Comparison of ENCODE assay signal across 2 cellular contexts in the genomic region with DNA sequence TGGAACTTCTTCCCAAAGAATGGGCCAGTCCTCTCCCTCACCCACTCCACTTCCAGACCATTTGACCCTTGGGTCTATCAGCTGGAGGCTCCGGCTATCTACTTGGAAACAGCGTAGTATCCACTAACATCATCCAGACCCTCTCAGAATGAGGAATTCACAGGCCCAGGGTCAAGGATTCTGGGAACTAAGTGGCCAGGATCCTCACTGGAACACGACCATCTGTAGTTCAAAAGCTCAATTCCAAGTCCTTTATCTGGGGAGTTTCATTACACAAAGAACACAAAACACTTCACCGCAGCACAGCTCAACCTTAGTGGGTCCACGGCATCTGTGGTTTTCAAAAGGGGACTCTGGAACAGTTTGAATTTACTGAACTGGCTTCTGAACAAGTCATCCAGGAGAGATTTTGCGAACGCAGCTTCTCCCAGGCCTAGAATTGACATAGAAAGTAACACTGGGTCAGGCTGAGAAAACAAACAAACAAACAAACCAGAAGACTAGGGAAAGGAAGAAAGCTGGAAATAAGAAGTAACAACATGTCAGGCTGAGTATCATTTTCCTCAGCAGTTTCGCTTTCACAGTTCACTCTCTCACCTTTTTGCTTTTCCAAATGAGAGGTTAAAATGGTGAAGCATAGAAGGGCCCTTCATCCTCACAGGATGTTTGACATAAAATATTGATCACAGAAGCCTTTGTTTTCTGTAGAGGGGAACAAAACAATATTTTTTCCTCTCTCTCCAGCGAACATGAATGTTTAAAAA.
TF ChIP-seq lines count a peak whose summit lies in the region.

No MANE protein-coding gene starts in this region.

TF ChIP-seq in A549, 52 proteins besides CTCF, POLR2A, EP300 and RAD21:
- TF ChIP-seq CHD4 (IDR thresholded peaks at IDR 0.05; ENCODE audit: borderline replicate concordance) (no peak), RFX5 (IDR thresholded peaks at IDR 0.05) (no peak), HEYL (CRISPR knock-in tag; IDR thresholded peaks at IDR 0.05) (no peak)

TF ChIP-seq in GM23338, 12 proteins besides CTCF, POLR2A, EP300 and RAD21:
- TF ChIP-seq, protein P1, sequence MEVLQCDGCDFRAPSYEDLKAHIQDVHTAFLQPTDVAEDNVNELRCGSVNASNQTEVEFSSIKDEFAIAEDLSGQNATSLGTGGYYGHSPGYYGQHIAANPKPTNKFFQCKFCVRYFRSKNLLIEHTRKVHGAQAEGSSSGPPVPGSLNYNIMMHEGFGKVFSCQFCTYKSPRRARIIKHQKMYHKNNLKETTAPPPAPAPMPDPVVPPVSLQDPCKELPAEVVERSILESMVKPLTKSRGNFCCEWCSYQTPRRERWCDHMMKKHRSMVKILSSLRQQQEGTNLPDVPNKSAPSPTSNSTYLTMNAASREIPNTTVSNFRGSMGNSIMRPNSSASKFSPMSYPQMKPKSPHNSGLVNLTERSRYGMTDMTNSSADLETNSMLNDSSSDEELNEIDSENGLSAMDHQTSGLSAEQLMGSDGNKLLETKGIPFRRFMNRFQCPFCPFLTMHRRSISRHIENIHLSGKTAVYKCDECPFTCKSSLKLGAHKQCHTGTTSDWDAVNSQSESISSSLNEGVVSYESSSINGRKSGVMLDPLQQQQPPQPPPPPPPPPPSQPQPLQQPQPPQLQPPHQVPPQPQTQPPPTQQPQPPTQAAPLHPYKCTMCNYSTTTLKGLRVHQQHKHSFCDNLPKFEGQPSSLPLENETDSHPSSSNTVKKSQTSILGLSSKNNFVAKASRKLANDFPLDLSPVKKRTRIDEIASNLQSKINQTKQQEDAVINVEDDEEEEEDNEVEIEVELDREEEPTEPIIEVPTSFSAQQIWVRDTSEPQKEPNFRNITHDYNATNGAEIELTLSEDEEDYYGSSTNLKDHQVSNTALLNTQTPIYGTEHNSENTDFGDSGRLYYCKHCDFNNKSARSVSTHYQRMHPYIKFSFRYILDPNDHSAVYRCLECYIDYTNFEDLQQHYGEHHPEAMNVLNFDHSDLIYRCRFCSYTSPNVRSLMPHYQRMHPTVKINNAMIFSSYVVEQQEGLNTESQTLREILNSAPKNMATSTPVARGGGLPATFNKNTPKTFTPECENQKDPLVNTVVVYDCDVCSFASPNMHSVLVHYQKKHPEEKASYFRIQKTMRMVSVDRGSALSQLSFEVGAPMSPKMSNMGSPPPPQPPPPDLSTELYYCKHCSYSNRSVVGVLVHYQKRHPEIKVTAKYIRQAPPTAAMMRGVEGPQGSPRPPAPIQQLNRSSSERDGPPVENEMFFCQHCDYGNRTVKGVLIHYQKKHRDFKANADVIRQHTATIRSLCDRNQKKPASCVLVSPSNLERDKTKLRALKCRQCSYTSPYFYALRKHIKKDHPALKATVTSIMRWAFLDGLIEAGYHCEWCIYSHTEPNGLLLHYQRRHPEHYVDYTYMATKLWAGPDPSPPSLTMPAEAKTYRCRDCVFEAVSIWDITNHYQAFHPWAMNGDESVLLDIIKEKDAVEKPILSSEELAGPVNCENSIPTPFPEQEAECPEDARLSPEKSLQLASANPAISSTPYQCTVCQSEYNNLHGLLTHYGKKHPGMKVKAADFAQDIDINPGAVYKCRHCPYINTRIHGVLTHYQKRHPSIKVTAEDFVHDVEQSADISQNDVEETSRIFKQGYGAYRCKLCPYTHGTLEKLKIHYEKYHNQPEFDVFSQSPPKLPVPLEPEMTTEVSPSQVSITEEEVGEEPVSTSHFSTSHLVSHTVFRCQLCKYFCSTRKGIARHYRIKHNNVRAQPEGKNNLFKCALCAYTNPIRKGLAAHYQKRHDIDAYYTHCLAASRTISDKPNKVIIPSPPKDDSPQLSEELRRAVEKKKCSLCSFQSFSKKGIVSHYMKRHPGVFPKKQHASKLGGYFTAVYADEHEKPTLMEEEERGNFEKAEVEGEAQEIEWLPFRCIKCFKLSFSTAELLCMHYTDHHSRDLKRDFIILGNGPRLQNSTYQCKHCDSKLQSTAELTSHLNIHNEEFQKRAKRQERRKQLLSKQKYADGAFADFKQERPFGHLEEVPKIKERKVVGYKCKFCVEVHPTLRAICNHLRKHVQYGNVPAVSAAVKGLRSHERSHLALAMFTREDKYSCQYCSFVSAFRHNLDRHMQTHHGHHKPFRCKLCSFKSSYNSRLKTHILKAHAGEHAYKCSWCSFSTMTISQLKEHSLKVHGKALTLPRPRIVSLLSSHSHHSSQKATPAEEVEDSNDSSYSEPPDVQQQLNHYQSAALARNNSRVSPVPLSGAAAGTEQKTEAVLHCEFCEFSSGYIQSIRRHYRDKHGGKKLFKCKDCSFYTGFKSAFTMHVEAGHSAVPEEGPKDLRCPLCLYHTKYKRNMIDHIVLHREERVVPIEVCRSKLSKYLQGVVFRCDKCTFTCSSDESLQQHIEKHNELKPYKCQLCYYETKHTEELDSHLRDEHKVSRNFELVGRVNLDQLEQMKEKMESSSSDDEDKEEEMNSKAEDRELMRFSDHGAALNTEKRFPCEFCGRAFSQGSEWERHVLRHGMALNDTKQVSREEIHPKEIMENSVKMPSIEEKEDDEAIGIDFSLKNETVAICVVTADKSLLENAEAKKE (CRISPR knock-in tag; IDR thresholded peaks at IDR 0.05) = no peak
- TF ChIP-seq EZH2phosphoT487 (IDR thresholded peaks at IDR 0.05; ENCODE audit: unreplicated experiment) (no peak), POLR2AphosphoS5 (IDR thresholded peaks at IDR 0.05; ENCODE audit: low read depth) (no peak), ZNF114 (CRISPR knock-in tag; IDR thresholded peaks at IDR 0.05) (no peak), EZH2 (IDR thresholded peaks at IDR 0.05; ENCODE audit: low read depth, unreplicated experiment) (no peak), JUNB (IDR thresholded peaks at IDR 0.05; ENCODE audit: unreplicated experiment) (no peak), ZNF331 (CRISPR knock-in tag; IDR thresholded peaks at IDR 0.05; ENCODE audit: low read depth) (no peak), NANOG (IDR thresholded peaks at IDR 0.05; ENCODE audit: borderline replicate concordance) (no peak), CREB1 (CRISPR knock-in tag; IDR thresholded peaks at IDR 0.05; ENCODE audit: low read depth) (no peak)
- TF ChIP-seq, protein P2, sequence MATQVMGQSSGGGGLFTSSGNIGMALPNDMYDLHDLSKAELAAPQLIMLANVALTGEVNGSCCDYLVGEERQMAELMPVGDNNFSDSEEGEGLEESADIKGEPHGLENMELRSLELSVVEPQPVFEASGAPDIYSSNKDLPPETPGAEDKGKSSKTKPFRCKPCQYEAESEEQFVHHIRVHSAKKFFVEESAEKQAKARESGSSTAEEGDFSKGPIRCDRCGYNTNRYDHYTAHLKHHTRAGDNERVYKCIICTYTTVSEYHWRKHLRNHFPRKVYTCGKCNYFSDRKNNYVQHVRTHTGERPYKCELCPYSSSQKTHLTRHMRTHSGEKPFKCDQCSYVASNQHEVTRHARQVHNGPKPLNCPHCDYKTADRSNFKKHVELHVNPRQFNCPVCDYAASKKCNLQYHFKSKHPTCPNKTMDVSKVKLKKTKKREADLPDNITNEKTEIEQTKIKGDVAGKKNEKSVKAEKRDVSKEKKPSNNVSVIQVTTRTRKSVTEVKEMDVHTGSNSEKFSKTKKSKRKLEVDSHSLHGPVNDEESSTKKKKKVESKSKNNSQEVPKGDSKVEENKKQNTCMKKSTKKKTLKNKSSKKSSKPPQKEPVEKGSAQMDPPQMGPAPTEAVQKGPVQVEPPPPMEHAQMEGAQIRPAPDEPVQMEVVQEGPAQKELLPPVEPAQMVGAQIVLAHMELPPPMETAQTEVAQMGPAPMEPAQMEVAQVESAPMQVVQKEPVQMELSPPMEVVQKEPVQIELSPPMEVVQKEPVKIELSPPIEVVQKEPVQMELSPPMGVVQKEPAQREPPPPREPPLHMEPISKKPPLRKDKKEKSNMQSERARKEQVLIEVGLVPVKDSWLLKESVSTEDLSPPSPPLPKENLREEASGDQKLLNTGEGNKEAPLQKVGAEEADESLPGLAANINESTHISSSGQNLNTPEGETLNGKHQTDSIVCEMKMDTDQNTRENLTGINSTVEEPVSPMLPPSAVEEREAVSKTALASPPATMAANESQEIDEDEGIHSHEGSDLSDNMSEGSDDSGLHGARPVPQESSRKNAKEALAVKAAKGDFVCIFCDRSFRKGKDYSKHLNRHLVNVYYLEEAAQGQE (IDR thresholded peaks at IDR 0.05; ENCODE audit: unreplicated experiment) = no peak
